In the genomic region with DNA sequence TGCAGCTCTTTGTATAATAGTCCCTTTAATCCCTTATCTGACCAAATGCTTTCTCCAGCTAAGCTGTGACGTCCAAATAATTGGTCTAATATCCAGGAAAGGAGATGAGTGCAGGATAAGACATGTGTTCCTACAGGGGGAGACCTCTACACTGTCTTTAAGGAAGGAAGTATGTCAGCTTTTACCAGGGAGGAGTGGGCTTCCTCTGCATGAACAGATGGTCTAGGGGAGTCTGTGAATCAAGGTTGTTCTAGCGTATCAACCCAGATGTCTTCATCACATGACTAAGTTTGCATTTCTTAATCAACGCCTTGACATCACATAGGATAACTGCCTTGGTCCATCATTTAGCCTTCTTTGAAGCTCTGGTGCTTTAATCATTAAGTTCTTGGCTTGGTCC, we compare ENCODE assay signal across 19 cellular contexts.
"Had no signal": no experiment of that assay in that cellular context is flagged by ENCODE, and none has a peak within 500 bp of the region (broad histone marks: within the 10 kb centered on the region; RNA-seq: fewer than 3 reads in every experiment).

No MANE protein-coding gene starts in this region.

- DNase-seq: dorsolateral prefrontal cortex; effector CD8-positive, alpha-beta T cell; foreskin melanocyte; head of caudate nucleus; left colon; mesendoderm; naive thymus-derived CD4-positive, alpha-beta T cell; nephron progenitor cell; psoas muscle; retina; right lobe of liver; spleen; stimulated activated CD4-positive, alpha-beta T cell treated with anti-CD3 and anti-CD28 coated beads, Interleukin-15, amount 100 ng/mL, for 24 hours; stimulated activated CD4-positive, alpha-beta T cell treated with anti-CD3 and anti-CD28 coated beads, Interleukin-1b, Interleukin-23, amount 100 ng/mL, for 48 hours; stimulated activated CD4-positive, alpha-beta T cell treated with anti-CD3 and anti-CD28 coated beads, Interleukin-4, amount 100 ng/mL, for 4 hours; stimulated activated naive B cell treated with anti-CD40 and anti-IgM and Interleukin-4, amounts not matched to agents 10 μg/mL and 1 μg/mL and 100 μg/mL, for 72 hours; stimulated activated naive CD8-positive, alpha-beta T cell treated with anti-CD3 and anti-CD28 coated beads, Interleukin-15, amount 100 ng/mL, for 72 hours; testis; upper lobe of right lung had no signal

- H3K36me3 Mint-ChIP-seq: naive thymus-derived CD4-positive, alpha-beta T cell had no signal

- H3K27me3 Mint-ChIP-seq: stimulated activated naive CD8-positive, alpha-beta T cell treated with anti-CD3 and anti-CD28 coated beads, Interleukin-15, amount 100 ng/mL, for 72 hours had no signal

- H3K27ac Mint-ChIP-seq: naive thymus-derived CD4-positive, alpha-beta T cell; nephron progenitor cell; stimulated activated naive B cell treated with anti-CD40 and anti-IgM and Interleukin-4, amounts not matched to agents 10 μg/mL and 1 μg/mL and 100 μg/mL, for 72 hours; stimulated activated naive CD8-positive, alpha-beta T cell treated with anti-CD3 and anti-CD28 coated beads, Interleukin-15, amount 100 ng/mL, for 72 hours had no signal

- H3K4me3 Mint-ChIP-seq: naive thymus-derived CD4-positive, alpha-beta T cell; nephron progenitor cell; stimulated activated naive B cell treated with anti-CD40 and anti-IgM and Interleukin-4, amounts not matched to agents 10 μg/mL and 1 μg/mL and 100 μg/mL, for 72 hours; stimulated activated naive CD8-positive, alpha-beta T cell treated with anti-CD3 and anti-CD28 coated beads, Interleukin-15, amount 100 ng/mL, for 72 hours had no signal

- ATAC-seq: left colon; naive thymus-derived CD4-positive, alpha-beta T cell; psoas muscle; right lobe of liver; stimulated activated naive B cell treated with anti-CD40 and anti-IgM and Interleukin-4, amounts not matched to agents 10 μg/mL and 1 μg/mL and 100 μg/mL, for 72 hours; stimulated activated naive CD8-positive, alpha-beta T cell treated with anti-CD3 and anti-CD28 coated beads, Interleukin-15, amount 100 ng/mL, for 72 hours; upper lobe of right lung had no signal

- H3K9me3 Mint-ChIP-seq: stimulated activated naive CD8-positive, alpha-beta T cell treated with anti-CD3 and anti-CD28 coated beads, Interleukin-15, amount 100 ng/mL, for 72 hours had no signal

- H3K4me1 Mint-ChIP-seq: naive thymus-derived CD4-positive, alpha-beta T cell; stimulated activated naive CD8-positive, alpha-beta T cell treated with anti-CD3 and anti-CD28 coated beads, Interleukin-15, amount 100 ng/mL, for 72 hours had no signal
